9 cellular contexts compared by ENCODE assay signal in the genomic region with DNA sequence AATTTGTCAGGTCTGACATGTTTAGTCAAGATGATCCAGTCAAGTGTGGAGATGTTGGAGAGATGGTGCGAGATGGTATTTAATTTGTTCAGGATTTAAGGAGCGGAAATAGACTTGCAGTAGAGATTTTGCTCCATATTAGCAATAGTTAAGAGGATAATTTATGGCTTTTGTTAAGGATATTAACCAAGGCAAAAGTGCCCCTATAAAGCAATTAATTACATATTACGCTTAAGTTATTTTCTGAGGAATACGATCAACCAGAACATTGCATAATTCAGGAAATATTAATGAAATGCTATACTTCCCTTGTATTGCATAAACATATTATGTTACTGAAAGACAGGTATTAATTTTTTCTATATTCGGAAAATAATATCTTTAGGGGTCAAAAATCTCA.
"Had no signal": no experiment of that assay in that cellular context is flagged by ENCODE, and none has a peak within 500 bp of the region (broad histone marks: within the 10 kb centered on the region; RNA-seq: fewer than 3 reads in every experiment).

No MANE protein-coding gene starts in this region.

- H3K36me3 ChIP-seq: HAP-1 had no signal

- ATAC-seq: GM23338, HCT116 had no signal

- H3K9me3 ChIP-seq: HAP-1 had no signal

- DNase-seq: GM23248, GOT3, H7, H9, HCEC 1CT, HFFc6 had no signal

- H3K4me3 ChIP-seq: GM23248, GM23338, HAP-1 had no signal

- H3K4me1 ChIP-seq: HAP-1 had no signal

- H3K9ac ChIP-seq: GM23248 had no signal

- H3K27ac ChIP-seq: GM23248 had no signal
